2 cellular contexts compared by ENCODE assay signal in the genomic region with DNA sequence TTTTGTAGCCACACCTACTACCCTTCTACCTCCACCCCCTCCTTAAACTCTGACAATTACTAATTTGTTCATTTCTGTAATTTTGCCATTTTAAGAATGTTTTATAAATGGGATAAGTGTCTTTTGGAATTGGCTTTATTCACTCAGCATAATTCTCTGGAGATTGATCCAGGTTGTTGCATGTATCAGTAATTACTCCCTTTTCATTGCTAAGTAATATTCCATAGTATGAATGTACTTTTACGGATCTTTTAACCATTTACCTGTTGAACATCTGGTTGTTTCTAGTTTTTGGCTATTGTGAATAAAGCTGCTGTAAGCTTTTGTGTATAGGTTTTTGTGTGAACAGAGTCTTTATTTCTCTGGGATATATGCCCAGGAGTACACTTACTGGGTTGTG.
TF ChIP-seq lines count a peak whose summit lies in the region.

No MANE protein-coding gene starts in this region.

TF ChIP-seq in HEK293, 187 proteins besides CTCF, POLR2A, EP300 and RAD21 (continued from another document):
- TF ChIP-seq, protein P1, sequence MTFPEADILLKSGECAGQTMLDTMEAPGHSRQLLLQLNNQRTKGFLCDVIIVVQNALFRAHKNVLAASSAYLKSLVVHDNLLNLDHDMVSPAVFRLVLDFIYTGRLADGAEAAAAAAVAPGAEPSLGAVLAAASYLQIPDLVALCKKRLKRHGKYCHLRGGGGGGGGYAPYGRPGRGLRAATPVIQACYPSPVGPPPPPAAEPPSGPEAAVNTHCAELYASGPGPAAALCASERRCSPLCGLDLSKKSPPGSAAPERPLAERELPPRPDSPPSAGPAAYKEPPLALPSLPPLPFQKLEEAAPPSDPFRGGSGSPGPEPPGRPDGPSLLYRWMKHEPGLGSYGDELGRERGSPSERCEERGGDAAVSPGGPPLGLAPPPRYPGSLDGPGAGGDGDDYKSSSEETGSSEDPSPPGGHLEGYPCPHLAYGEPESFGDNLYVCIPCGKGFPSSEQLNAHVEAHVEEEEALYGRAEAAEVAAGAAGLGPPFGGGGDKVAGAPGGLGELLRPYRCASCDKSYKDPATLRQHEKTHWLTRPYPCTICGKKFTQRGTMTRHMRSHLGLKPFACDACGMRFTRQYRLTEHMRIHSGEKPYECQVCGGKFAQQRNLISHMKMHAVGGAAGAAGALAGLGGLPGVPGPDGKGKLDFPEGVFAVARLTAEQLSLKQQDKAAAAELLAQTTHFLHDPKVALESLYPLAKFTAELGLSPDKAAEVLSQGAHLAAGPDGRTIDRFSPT (tag by site-specific recombination; IDR thresholded peaks at IDR 0.05) = no peak
- peak; percentile 84 for TF ChIP-seq ZNF146 (tag by site-specific recombination; IDR thresholded peaks at IDR 0.05)

TF ChIP-seq in K562, 482 proteins besides CTCF, POLR2A, EP300 and RAD21 (continued from another document):
- TF ChIP-seq, protein P2, sequence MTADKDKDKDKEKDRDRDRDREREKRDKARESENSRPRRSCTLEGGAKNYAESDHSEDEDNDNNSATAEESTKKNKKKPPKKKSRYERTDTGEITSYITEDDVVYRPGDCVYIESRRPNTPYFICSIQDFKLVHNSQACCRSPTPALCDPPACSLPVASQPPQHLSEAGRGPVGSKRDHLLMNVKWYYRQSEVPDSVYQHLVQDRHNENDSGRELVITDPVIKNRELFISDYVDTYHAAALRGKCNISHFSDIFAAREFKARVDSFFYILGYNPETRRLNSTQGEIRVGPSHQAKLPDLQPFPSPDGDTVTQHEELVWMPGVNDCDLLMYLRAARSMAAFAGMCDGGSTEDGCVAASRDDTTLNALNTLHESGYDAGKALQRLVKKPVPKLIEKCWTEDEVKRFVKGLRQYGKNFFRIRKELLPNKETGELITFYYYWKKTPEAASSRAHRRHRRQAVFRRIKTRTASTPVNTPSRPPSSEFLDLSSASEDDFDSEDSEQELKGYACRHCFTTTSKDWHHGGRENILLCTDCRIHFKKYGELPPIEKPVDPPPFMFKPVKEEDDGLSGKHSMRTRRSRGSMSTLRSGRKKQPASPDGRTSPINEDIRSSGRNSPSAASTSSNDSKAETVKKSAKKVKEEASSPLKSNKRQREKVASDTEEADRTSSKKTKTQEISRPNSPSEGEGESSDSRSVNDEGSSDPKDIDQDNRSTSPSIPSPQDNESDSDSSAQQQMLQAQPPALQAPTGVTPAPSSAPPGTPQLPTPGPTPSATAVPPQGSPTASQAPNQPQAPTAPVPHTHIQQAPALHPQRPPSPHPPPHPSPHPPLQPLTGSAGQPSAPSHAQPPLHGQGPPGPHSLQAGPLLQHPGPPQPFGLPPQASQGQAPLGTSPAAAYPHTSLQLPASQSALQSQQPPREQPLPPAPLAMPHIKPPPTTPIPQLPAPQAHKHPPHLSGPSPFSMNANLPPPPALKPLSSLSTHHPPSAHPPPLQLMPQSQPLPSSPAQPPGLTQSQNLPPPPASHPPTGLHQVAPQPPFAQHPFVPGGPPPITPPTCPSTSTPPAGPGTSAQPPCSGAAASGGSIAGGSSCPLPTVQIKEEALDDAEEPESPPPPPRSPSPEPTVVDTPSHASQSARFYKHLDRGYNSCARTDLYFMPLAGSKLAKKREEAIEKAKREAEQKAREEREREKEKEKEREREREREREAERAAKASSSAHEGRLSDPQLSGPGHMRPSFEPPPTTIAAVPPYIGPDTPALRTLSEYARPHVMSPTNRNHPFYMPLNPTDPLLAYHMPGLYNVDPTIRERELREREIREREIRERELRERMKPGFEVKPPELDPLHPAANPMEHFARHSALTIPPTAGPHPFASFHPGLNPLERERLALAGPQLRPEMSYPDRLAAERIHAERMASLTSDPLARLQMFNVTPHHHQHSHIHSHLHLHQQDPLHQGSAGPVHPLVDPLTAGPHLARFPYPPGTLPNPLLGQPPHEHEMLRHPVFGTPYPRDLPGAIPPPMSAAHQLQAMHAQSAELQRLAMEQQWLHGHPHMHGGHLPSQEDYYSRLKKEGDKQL (CRISPR knock-in tag; IDR thresholded peaks at IDR 0.05; ENCODE audit: borderline replicate concordance) = no peak
- TF ChIP-seq MEIS2 (IDR thresholded peaks at IDR 0.05; ENCODE audit: partially characterized antibody) (no peak), PHB (CRISPR knock-in tag; IDR thresholded peaks at IDR 0.05) (no peak), ADNP (tag; IDR thresholded peaks at IDR 0.05) (peak; percentile 19; the same call in 1 of the 2 replicates), XRCC3 (IDR thresholded peaks at IDR 0.05) (no peak), ZNF41 (CRISPR knock-in tag; conservative IDR thresholded peaks at IDR 0.05) (no peak), EHMT2 (IDR thresholded peaks at IDR 0.05) (no peak), ZNF232 (CRISPR knock-in tag; IDR thresholded peaks at IDR 0.05) (no peak), RBM25 (IDR thresholded peaks at IDR 0.05; ENCODE audit: low read depth, low read length, severe bottlenecking) (peak; percentile 82), SETDB1 (IDR thresholded peaks at IDR 0.05; ENCODE audit: low read length) (no peak), FOSL1 (tag; conservative IDR thresholded peaks at IDR 0.05) (no peak), NFIX (CRISPR knock-in tag; IDR thresholded peaks at IDR 0.05; ENCODE audit: low read depth) (no peak), ZNF766 (CRISPR knock-in tag; conservative IDR thresholded peaks at IDR 0.05) (no peak), TAF9B (IDR thresholded peaks at IDR 0.05; ENCODE audit: partially characterized antibody) (no peak), ZNF146 (CRISPR knock-in tag; IDR thresholded peaks at IDR 0.05; ENCODE audit: unreplicated experiment) (peak; percentile 90), CREM (IDR thresholded peaks at IDR 0.05; ENCODE audit: low read depth) (no peak), RBM15 (IDR thresholded peaks at IDR 0.05; ENCODE audit: insufficient read depth, low read length) (no peak), MAFF (IDR thresholded peaks at IDR 0.05; ENCODE audit: low read length) (no peak)
- TF ChIP-seq, protein P3, sequence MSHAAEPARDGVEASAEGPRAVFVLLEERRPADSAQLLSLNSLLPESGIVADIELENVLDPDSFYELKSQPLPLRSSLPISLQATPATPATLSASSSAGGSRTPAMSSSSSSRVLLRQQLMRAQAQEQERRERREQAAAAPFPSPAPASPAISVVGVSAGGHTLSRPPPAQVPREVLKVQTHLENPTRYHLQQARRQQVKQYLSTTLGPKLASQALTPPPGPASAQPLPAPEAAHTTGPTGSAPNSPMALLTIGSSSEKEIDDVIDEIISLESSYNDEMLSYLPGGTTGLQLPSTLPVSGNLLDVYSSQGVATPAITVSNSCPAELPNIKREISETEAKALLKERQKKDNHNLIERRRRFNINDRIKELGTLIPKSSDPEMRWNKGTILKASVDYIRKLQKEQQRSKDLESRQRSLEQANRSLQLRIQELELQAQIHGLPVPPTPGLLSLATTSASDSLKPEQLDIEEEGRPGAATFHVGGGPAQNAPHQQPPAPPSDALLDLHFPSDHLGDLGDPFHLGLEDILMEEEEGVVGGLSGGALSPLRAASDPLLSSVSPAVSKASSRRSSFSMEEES (CRISPR knock-in tag; IDR thresholded peaks at IDR 0.05) = no peak
- TF ChIP-seq, protein P4, sequence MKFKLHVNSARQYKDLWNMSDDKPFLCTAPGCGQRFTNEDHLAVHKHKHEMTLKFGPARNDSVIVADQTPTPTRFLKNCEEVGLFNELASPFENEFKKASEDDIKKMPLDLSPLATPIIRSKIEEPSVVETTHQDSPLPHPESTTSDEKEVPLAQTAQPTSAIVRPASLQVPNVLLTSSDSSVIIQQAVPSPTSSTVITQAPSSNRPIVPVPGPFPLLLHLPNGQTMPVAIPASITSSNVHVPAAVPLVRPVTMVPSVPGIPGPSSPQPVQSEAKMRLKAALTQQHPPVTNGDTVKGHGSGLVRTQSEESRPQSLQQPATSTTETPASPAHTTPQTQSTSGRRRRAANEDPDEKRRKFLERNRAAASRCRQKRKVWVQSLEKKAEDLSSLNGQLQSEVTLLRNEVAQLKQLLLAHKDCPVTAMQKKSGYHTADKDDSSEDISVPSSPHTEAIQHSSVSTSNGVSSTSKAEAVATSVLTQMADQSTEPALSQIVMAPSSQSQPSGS (CRISPR knock-in tag; IDR thresholded peaks at IDR 0.05) = no peak
- TF ChIP-seq, protein P5, sequence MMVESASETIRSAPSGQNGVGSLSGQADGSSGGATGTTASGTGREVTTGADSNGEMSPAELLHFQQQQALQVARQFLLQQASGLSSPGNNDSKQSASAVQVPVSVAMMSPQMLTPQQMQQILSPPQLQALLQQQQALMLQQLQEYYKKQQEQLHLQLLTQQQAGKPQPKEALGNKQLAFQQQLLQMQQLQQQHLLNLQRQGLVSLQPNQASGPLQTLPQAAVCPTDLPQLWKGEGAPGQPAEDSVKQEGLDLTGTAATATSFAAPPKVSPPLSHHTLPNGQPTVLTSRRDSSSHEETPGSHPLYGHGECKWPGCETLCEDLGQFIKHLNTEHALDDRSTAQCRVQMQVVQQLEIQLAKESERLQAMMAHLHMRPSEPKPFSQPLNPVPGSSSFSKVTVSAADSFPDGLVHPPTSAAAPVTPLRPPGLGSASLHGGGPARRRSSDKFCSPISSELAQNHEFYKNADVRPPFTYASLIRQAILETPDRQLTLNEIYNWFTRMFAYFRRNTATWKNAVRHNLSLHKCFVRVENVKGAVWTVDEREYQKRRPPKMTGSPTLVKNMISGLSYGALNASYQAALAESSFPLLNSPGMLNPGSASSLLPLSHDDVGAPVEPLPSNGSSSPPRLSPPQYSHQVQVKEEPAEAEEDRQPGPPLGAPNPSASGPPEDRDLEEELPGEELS (CRISPR knock-in tag; IDR thresholded peaks at IDR 0.05; ENCODE audit: borderline replicate concordance) = no peak
TF ChIP-seq in K562: peak in this region for 4.
